ENCODE assay signal across 1 cellular context in the genomic region with DNA sequence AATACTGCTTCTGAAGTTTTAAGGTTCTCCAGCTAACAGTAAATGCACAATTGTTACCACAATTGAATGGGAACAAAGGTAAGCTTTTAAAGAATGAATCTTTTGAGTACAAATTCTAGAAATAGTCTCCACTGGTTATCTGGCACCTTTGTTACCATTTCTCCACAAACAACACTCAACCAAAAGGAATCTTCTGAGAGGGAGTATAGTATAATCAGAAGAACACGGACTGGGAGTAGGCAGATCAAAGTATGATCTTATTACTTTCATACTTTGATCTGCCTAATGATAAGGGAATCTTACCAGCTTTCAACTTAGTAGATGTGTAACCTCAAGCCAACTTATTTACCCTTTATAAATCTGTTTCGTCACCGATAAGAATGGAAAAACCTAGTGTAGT.
TF ChIP-seq lines count a peak whose summit lies in the region.

No MANE protein-coding gene starts in this region.

TF ChIP-seq in H1, 55 proteins besides CTCF, POLR2A, EP300 and RAD21:
- no peak for TF ChIP-seq EGR1 (IDR thresholded peaks at IDR 0.05; ENCODE audit: borderline replicate concordance, low read depth, low read length)
- no peak for TF ChIP-seq PHF8 (conservative IDR thresholded peaks at IDR 0.05; ENCODE audit: low read depth, low read length)
- TF ChIP-seq, protein P1, sequence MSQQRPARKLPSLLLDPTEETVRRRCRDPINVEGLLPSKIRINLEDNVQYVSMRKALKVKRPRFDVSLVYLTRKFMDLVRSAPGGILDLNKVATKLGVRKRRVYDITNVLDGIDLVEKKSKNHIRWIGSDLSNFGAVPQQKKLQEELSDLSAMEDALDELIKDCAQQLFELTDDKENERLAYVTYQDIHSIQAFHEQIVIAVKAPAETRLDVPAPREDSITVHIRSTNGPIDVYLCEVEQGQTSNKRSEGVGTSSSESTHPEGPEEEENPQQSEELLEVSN (IDR thresholded peaks at IDR 0.05), result no peak
- TF ChIP-seq HDAC2 (IDR thresholded peaks at IDR 0.05; ENCODE audit: borderline replicate concordance in 1 of 2, low read depth in 2 of 2, low read length in 2 of 2), result no peak
